In the genomic region with DNA sequence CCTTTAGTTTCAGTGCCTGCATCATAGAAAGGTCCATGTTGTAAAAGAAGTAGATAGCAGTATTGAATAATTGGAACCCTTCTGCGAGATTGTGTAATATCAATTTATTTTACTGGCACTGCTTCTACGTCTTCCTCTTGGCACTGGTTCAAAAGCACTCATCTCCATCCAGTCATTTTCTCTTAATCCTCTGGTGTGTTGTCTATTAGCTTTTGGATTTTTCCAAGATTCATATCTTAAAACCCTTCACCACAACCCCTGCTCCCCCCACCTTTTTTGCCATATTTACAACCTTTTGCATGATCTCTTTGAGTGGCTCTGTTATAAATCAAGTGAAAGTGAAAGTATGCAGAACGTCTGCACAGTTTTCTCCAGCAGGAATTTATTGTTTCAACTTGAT, we compare ENCODE assay signal across 8 cellular contexts.
DNase-seq lines count a peak whose midpoint lies in the region; ATAC-seq and TF ChIP-seq lines count a peak whose summit lies in the region.

No MANE protein-coding gene starts in this region.

- 37% methylated on average over 3 of the region's 3 CpGs for WGBS in smooth muscle cell (ENCODE audit: low lambda C conversion rate)

- no peak for DNase-seq in RWPE2 (ENCODE audit: low spot score)
- peak; percentile 67 for DNase-seq in fibroblast of mammary gland (ENCODE audit: low read depth)
- DNase-seq in smooth muscle cell (lab: John Stamatoyannopoulos, UW; ENCODE audit: unreplicated experiment) = no peak
- DNase-seq in activated effector memory CD4-positive, alpha-beta T cell treated with anti-CD3 and anti-CD28 coated beads, Interleukin-2, amount 50 U/mL, for 16 hours = no peak

- H3K36me3 ChIP-seq in ACC112 (ENCODE audit: insufficient read depth, low read length) (no peaks in the 10 kb centered on the region), RWPE2 (ENCODE audit: low read depth) (no peaks in the 10 kb centered on the region), smooth muscle cell (ENCODE audit: low read depth) (no peaks in the 10 kb centered on the region)

- H3K4me3 ChIP-seq in ACC112 (ENCODE audit: low read depth, low read length) (peak overlapping the region; percentile 79), RWPE2 (ENCODE audit: severe bottlenecking) (peak overlapping the region; percentile 22), fibroblast of mammary gland (ENCODE audit: control insufficient read depth, low read depth, low read length) (peak overlapping the region; percentile 34), smooth muscle cell (peak overlapping the region; percentile 35)

- no peak overlapping the region for H3K9ac ChIP-seq in smooth muscle cell (ENCODE audit: low read depth)

- H3K4me1 ChIP-seq in ACC112 (ENCODE audit: control insufficient read depth, insufficient read depth, low read length, unreplicated experiment) (peaks cover 6% of the 10 kb centered on the region), RWPE2 (ENCODE audit: insufficient read depth, poor library complexity, severe bottlenecking) (no peaks in the 10 kb centered on the region), smooth muscle cell (ENCODE audit: low read depth) (no peaks in the 10 kb centered on the region)

- peak; percentile 54 for ATAC-seq in GM21786 (IDR thresholded peaks at IDR 0.05; ENCODE audit: unreplicated experiment)
- no peak for ATAC-seq in RWPE2 (ENCODE audit: low read depth)
- ATAC-seq in HG03108 (IDR thresholded peaks at IDR 0.05; ENCODE audit: unreplicated experiment) = no peak
- no peak for ATAC-seq in HG03280 (IDR thresholded peaks at IDR 0.05; ENCODE audit: unreplicated experiment)

- peak overlapping the region; percentile 94 for H2AFZ ChIP-seq in ACC112 (ENCODE audit: low read length, unreplicated experiment)
- peak overlapping the region; percentile 66 for H2AFZ ChIP-seq in smooth muscle cell (ENCODE audit: low read depth)

- H4K20me1 ChIP-seq in smooth muscle cell (ENCODE audit: low read depth) = no peaks in the 10 kb centered on the region

- peaks cover 2% of the 10 kb centered on the region for H3K9me3 ChIP-seq in RWPE2 (ENCODE audit: severe bottlenecking)
- no peaks in the 10 kb centered on the region for H3K9me3 ChIP-seq in smooth muscle cell (replicated peaks; ENCODE audit: low read depth)

- H3K27me3 ChIP-seq in ACC112 (ENCODE audit: insufficient read depth, low read length) (no peaks in the 10 kb centered on the region), RWPE2 (ENCODE audit: insufficient read depth, poor library complexity, severe bottlenecking) (no peaks in the 10 kb centered on the region), smooth muscle cell (ENCODE audit: low read depth) (no peaks in the 10 kb centered on the region)

- TF ChIP-seq CTCF in RWPE2 (IDR thresholded peaks at IDR 0.05; ENCODE audit: poor library complexity, severe bottlenecking) (no peak), fibroblast of mammary gland (conservative IDR thresholded peaks at IDR 0.05; ENCODE audit: control insufficient read depth, insufficient read depth, low read depth, low read length) (no peak), smooth muscle cell (IDR thresholded peaks at IDR 0.05; ENCODE audit: borderline replicate concordance, insufficient read depth, poor library complexity, severe bottlenecking) (no peak)

- H3K4me2 ChIP-seq in smooth muscle cell = peak overlapping the region; percentile 79

- no peaks in the 10 kb centered on the region for H3F3A ChIP-seq in smooth muscle cell (ENCODE audit: low read depth)

- H3K79me2 ChIP-seq in ACC112 (ENCODE audit: control insufficient read depth, insufficient read depth, low read length, unreplicated experiment) = no peaks in the 10 kb centered on the region
- no peaks in the 10 kb centered on the region for H3K79me2 ChIP-seq in smooth muscle cell (ENCODE audit: low read depth)

- H3K27ac ChIP-seq in ACC112 (ENCODE audit: low read depth, low read length) = peak overlapping the region; percentile 22
- H3K27ac ChIP-seq in RWPE2 (ENCODE audit: poor library complexity, severe bottlenecking) = no peak overlapping the region
- H3K27ac ChIP-seq in smooth muscle cell (ENCODE audit: low read depth) = no peak overlapping the region

Comparison
In these comparisons a context has a peak if more than half of its experiments do, and no peak if none do; other contexts are left out.
1. H3K4me3 ChIP-seq: peak in every context shown above with its lines; median percentile 79 in ACC112; 35 in smooth muscle cell; 34 in fibroblast of mammary gland; 22 in RWPE2.